Comparison of ENCODE assay signal across 18 cellular contexts in genomic region chr14:36513451-36514277, GRCh38. TPM values are rescaled to one million over a fixed set of nuclear protein-coding genes. Genes with fewer than 3 reads are reported as not detected.
DNase-seq lines count a peak whose midpoint lies in the region; FAIRE-seq and TF ChIP-seq lines count a peak whose summit lies in the region.
"Had no signal": no experiment of that assay in that cellular context is flagged by ENCODE, and none has a peak within 500 bp of the region (broad histone marks: within the 10 kb centered on the region; RNA-seq: fewer than 3 reads in every experiment).

No MANE protein-coding gene starts in this region.

- FAIRE-seq in GM19239 (lab: Jason Lieb, UNC) (no peak), kidney (lab: Jason Lieb, UNC) (no peak)
- FAIRE-seq: small intestine had no signal

- intact Hi-C loops in kidney (cut with DNase I) (no loop called here), MCF 10A (cut with micrococcal nuclease) (no loop called here)

- H3K9me3 Mint-ChIP-seq in HFFc6 (no peaks in the 10 kb centered on the region), MCF 10A (ENCODE audit: unreplicated experiment) (no peaks in the 10 kb centered on the region)
- H3K9me3 Mint-ChIP-seq: activated naive CD4-positive, alpha-beta T cell treated with anti-CD3 and anti-CD28 coated beads, Interleukin-2, amount 50 U/mL, for 24 hours had no signal

- H3K4me1 ChIP-seq in kidney (ENCODE audit: control insufficient read depth in 1 of 2, insufficient read depth in 1 of 2, low read depth in 1 of 2, low read length in 2 of 2), result no peaks in the 10 kb centered on the region

- no peak overlapping the region for H3K9ac ChIP-seq in kidney (ENCODE audit: low read length in 2 of 2)

- BruUV-seq in MCF 10A (replicated peaks; lab: Mats Ljungman, UMichigan), result no TSS peak

- no peak overlapping the region for H3K4me3 ChIP-seq in kidney (ENCODE audit: low read length in 2 of 2)
- H3K4me3 ChIP-seq: cardiac muscle cell, PC-9 had no signal

- CTCF ChIA-PET in MCF 10A (lab: Yijun Ruan, JAX), result interaction anchor here (0.6 to 0.7 kb wide), 2 partner anchors 13 to 1055 kb away, joined by 3 to 5 read pairs; no protein-coding TSS in a partner anchor

- H3K4me3 Mint-ChIP-seq in HFFc6 (no peak overlapping the region), MCF 10A (ENCODE audit: unreplicated experiment) (no peak overlapping the region)
- H3K4me3 Mint-ChIP-seq: activated naive CD4-positive, alpha-beta T cell treated with anti-CD3 and anti-CD28 coated beads, Interleukin-2, amount 50 U/mL, for 24 hours had no signal

- H3K27ac ChIP-seq in kidney (ENCODE audit: low read depth in 2 of 2, low read length in 2 of 2), result no peak overlapping the region
- H3K27ac ChIP-seq: cardiac muscle cell, PC-9 had no signal

- no peak for TF ChIP-seq CTCF in kidney (IDR thresholded peaks at IDR 0.05; ENCODE audit: borderline replicate concordance, extremely low read depth, insufficient read depth)
- TF ChIP-seq CTCF in HFFc6 (IDR thresholded peaks at IDR 0.05), result no peak
- no peak for TF ChIP-seq CTCF in MCF 10A (IDR thresholded peaks at IDR 0.05; ENCODE audit: unreplicated experiment)

- no peaks in the 10 kb centered on the region for H3K4me1 Mint-ChIP-seq in HFFc6 (ENCODE audit: low read depth)
- H3K4me1 Mint-ChIP-seq in MCF 10A (ENCODE audit: insufficient read depth, unreplicated experiment), result no peaks in the 10 kb centered on the region
- H3K4me1 Mint-ChIP-seq: activated naive CD4-positive, alpha-beta T cell treated with anti-CD3 and anti-CD28 coated beads, Interleukin-2, amount 50 U/mL, for 24 hours had no signal

- no peaks in the 10 kb centered on the region for H3K36me3 ChIP-seq in kidney (ENCODE audit: control insufficient read depth in 1 of 2, insufficient read depth in 2 of 2, low read length in 2 of 2)
- H3K36me3 ChIP-seq: cardiac muscle cell had no signal

- H3K9me3 ChIP-seq in kidney (ENCODE audit: control insufficient read depth in 1 of 2, low read length in 2 of 2), result no peaks in the 10 kb centered on the region

- H3K27me3 Mint-ChIP-seq in HFFc6 (ENCODE audit: insufficient read depth), result peaks cover 71% of the 10 kb centered on the region
- H3K27me3 Mint-ChIP-seq in MCF 10A (ENCODE audit: insufficient read depth, unreplicated experiment), result peaks cover 74% of the 10 kb centered on the region

- H3K27ac Mint-ChIP-seq in HFFc6 (no peak overlapping the region), MCF 10A (ENCODE audit: low read depth, unreplicated experiment) (no peak overlapping the region)
- H3K27ac Mint-ChIP-seq: activated naive CD4-positive, alpha-beta T cell treated with anti-CD3 and anti-CD28 coated beads, Interleukin-2, amount 50 U/mL, for 24 hours had no signal

- H3K36me3 Mint-ChIP-seq in HFFc6 (ENCODE audit: low read depth) (no peaks in the 10 kb centered on the region), MCF 10A (ENCODE audit: insufficient read depth, unreplicated experiment) (no peaks in the 10 kb centered on the region)
- H3K36me3 Mint-ChIP-seq: activated naive CD4-positive, alpha-beta T cell treated with anti-CD3 and anti-CD28 coated beads, Interleukin-2, amount 50 U/mL, for 24 hours had no signal

- peak; percentile 28 for DNase-seq in 8988T
- peak; percentile 7 for DNase-seq in GM19239 (ENCODE audit: insufficient read length, low spot score)
- DNase-seq in NCI-H510A treated with DMSO at 0.1 percent for 48 hours (lab: John Stamatoyannopoulos, UW), result peak; percentile 92
- peak; percentile 66 for DNase-seq in kidney
- no peak for DNase-seq in HFFc6
- DNase-seq in NCI-H146 treated with DMSO at 0.1 percent for 48 hours (lab: John Stamatoyannopoulos, UW; ENCODE audit: unreplicated experiment), result no peak
- DNase-seq in SKM-1 treated with dmso at 0.1 percent for 144 hours (lab: John Stamatoyannopoulos, UW; ENCODE audit: unreplicated experiment), result no peak
- DNase-seq in MCF 10A (ENCODE audit: unreplicated experiment), result no peak
- DNase-seq: activated CD4-positive, CD25-positive, alpha-beta regulatory T cell; COR-L47; effector memory CD4-positive, alpha-beta T cell; NCI-H226; PC-9; small intestine had no signal

- POLR2A ChIA-PET in MCF 10A (lab: Yijun Ruan, JAX), result interaction anchor here (0.7 kb wide), 1 partner anchor 128 kb away, joined by 4 read pairs; no protein-coding TSS in a partner anchor

RNA-seq across cellular contexts. Expression of gene NKX2-1, which starts 6.4 kb away (rescaled TPM):
- total RNA-seq in kidney (not detected), MCF 10A (2022) (not detected in 2 replicates)
- polyA plus RNA-seq in kidney (ENCODE audit: insufficient read depth, low read depth, low replicate concordance), result not detected
- total RNA-seq in HFFc6 (2021; fragmentation: NEBNext Ultra II Directional; extraction: Animal tissue kit (Norgen Biotek cat#: 25700)), result not detected
- total RNA-seq: cardiac muscle cell, HT-29, PC-9 had no signal
- polyA plus RNA-seq: AG04450 had no signal

Comparison
In these comparisons a context has a peak if more than half of its experiments do, and no peak if none do; other contexts are left out.
1. DNase-seq: peak in 8988T (single experiment), GM19239 (single experiment), NCI-H510A treated with DMSO at 0.1 percent for 48 hours (single experiment) and kidney (single experiment); none in HFFc6 (single experiment), NCI-H146 treated with DMSO at 0.1 percent for 48 hours (single experiment), SKM-1 treated with dmso at 0.1 percent for 144 hours (single experiment) and MCF 10A (single experiment).